In genomic region chr6:160520043-160520904, GRCh38 we compare ENCODE assay signal across 1 cellular context.
TF ChIP-seq lines count a peak whose summit lies in the region.

No MANE protein-coding gene starts in this region.

TF ChIP-seq in HepG2, 621 proteins besides CTCF, POLR2A, EP300 and RAD21 (continued from another document and continues in another):
- TF ChIP-seq, protein P1, sequence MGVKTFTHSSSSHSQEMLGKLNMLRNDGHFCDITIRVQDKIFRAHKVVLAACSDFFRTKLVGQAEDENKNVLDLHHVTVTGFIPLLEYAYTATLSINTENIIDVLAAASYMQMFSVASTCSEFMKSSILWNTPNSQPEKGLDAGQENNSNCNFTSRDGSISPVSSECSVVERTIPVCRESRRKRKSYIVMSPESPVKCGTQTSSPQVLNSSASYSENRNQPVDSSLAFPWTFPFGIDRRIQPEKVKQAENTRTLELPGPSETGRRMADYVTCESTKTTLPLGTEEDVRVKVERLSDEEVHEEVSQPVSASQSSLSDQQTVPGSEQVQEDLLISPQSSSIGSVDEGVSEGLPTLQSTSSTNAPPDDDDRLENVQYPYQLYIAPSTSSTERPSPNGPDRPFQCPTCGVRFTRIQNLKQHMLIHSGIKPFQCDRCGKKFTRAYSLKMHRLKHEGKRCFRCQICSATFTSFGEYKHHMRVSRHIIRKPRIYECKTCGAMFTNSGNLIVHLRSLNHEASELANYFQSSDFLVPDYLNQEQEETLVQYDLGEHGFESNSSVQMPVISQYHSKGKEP (CRISPR knock-in tag; IDR thresholded peaks at IDR 0.05) = no peak
- TF ChIP-seq ADNP (CRISPR knock-in tag; IDR thresholded peaks at IDR 0.05) (no peak), JUND (CRISPR knock-in tag; IDR thresholded peaks at IDR 0.05) (no peak), ZNF724P (CRISPR knock-in tag; IDR thresholded peaks at IDR 0.05; ENCODE audit: borderline replicate concordance) (no peak; the same call in 1 of the 2 replicates), ARNTL (CRISPR knock-in tag; IDR thresholded peaks at IDR 0.05) (no peak; the same call in 1 of the 2 replicates), NR1H2 (CRISPR knock-in tag; IDR thresholded peaks at IDR 0.05; ENCODE audit: borderline replicate concordance, low read depth) (no peak), ZNF232 (CRISPR knock-in tag; IDR thresholded peaks at IDR 0.05; ENCODE audit: borderline replicate concordance) (0 out of 2 replicates have a peak, but pooled peaks have one; percentile 51), ZNF567 (CRISPR knock-in tag; IDR thresholded peaks at IDR 0.05; ENCODE audit: borderline replicate concordance) (no peak), KLF9 (CRISPR knock-in tag; IDR thresholded peaks at IDR 0.05; ENCODE audit: low read depth) (no peak), ZNF552 (CRISPR knock-in tag; IDR thresholded peaks at IDR 0.05; ENCODE audit: borderline replicate concordance) (no peak), ZNF468 (CRISPR knock-in tag; IDR thresholded peaks at IDR 0.05) (no peak), ARNT2 (CRISPR knock-in tag; IDR thresholded peaks at IDR 0.05; ENCODE audit: low read depth) (peak; percentile 68; the same call in 1 of the 2 replicates), ZNF549 (CRISPR knock-in tag; IDR thresholded peaks at IDR 0.05) (0 out of 2 replicates have a peak, but pooled peaks have one; percentile 31), CSRNP2 (CRISPR knock-in tag; conservative IDR thresholded peaks at IDR 0.05; ENCODE audit: low read depth) (peak; percentile 41; the same call in 1 of the 2 replicates), ZNF569 (CRISPR knock-in tag; IDR thresholded peaks at IDR 0.05; ENCODE audit: borderline replicate concordance) (no peak), EEA1 (CRISPR knock-in tag; IDR thresholded peaks at IDR 0.05; ENCODE audit: borderline replicate concordance) (no peak; the same call in 1 of the 2 replicates), ZNF557 (CRISPR knock-in tag; IDR thresholded peaks at IDR 0.05) (0 out of 2 replicates have a peak, but pooled peaks have one; percentile 56), SAP130 (CRISPR knock-in tag; IDR thresholded peaks at IDR 0.05; ENCODE audit: low read depth) (peak; percentile 22), ZNF451 (CRISPR knock-in tag; IDR thresholded peaks at IDR 0.05) (0 out of 2 replicates have a peak, but pooled peaks have one; percentile 49), STAT5B (CRISPR knock-in tag; IDR thresholded peaks at IDR 0.05) (no peak), ARNT (IDR thresholded peaks at IDR 0.05) (no peak), ZNF180 (CRISPR knock-in tag; IDR thresholded peaks at IDR 0.05; ENCODE audit: borderline replicate concordance, low read depth) (no peak), FOXO1 (CRISPR knock-in tag; IDR thresholded peaks at IDR 0.05) (peak; percentile 47; the same call in 1 of the 2 replicates), SIX4 (CRISPR knock-in tag; IDR thresholded peaks at IDR 0.05) (no peak), ZNF674 (CRISPR knock-in tag; IDR thresholded peaks at IDR 0.05; ENCODE audit: low read depth) (no peak), DRAP1 (CRISPR knock-in tag; IDR thresholded peaks at IDR 0.05) (no peak), RBAK (CRISPR knock-in tag; IDR thresholded peaks at IDR 0.05) (no peak), MTF2 (CRISPR knock-in tag; IDR thresholded peaks at IDR 0.05; ENCODE audit: borderline replicate concordance) (peak; percentile 71), PHF20 (CRISPR knock-in tag; IDR thresholded peaks at IDR 0.05) (peak; percentile 48; the same call in 1 of the 2 replicates), ZSCAN20 (CRISPR knock-in tag; IDR thresholded peaks at IDR 0.05; ENCODE audit: borderline replicate concordance) (peak; percentile 90; the same call in 1 of the 2 replicates), RERE (CRISPR knock-in tag; IDR thresholded peaks at IDR 0.05; ENCODE audit: low read depth) (no peak), SRF (IDR thresholded peaks at IDR 0.05; ENCODE audit: low read depth, low read length) (no peak), ZNF773 (CRISPR knock-in tag; IDR thresholded peaks at IDR 0.05; ENCODE audit: borderline replicate concordance) (0 out of 2 replicates have a peak, but pooled peaks have one; percentile 51), ZFP36 (IDR thresholded peaks at IDR 0.05; ENCODE audit: borderline replicate concordance, low read depth, low read length, partially characterized antibody) (no peak), PAWR (CRISPR knock-in tag; IDR thresholded peaks at IDR 0.05; ENCODE audit: borderline replicate concordance) (no peak), ZSCAN30 (CRISPR knock-in tag; IDR thresholded peaks at IDR 0.05) (no peak), LBX2 (CRISPR knock-in tag; IDR thresholded peaks at IDR 0.05; ENCODE audit: borderline replicate concordance) (peak; percentile 37; the same call in 1 of the 2 replicates), HNF4G (IDR thresholded peaks at IDR 0.05; ENCODE audit: borderline replicate concordance, low read depth, low read length) (no peak), HNF4G (CRISPR knock-in tag; IDR thresholded peaks at IDR 0.05; ENCODE audit: borderline replicate concordance, low read depth) (no peak), KAT8 (CRISPR knock-in tag; IDR thresholded peaks at IDR 0.05) (peak; percentile 55; the same call in 1 of the 2 replicates), SUZ12 (IDR thresholded peaks at IDR 0.05; ENCODE audit: low read depth, low read length) (0 out of 2 replicates have a peak, but pooled peaks have one; percentile 6), MZF1 (CRISPR knock-in tag; IDR thresholded peaks at IDR 0.05; ENCODE audit: borderline replicate concordance) (no peak), ZNF558 (CRISPR knock-in tag; IDR thresholded peaks at IDR 0.05; ENCODE audit: borderline replicate concordance) (no peak)
- TF ChIP-seq, protein P2, sequence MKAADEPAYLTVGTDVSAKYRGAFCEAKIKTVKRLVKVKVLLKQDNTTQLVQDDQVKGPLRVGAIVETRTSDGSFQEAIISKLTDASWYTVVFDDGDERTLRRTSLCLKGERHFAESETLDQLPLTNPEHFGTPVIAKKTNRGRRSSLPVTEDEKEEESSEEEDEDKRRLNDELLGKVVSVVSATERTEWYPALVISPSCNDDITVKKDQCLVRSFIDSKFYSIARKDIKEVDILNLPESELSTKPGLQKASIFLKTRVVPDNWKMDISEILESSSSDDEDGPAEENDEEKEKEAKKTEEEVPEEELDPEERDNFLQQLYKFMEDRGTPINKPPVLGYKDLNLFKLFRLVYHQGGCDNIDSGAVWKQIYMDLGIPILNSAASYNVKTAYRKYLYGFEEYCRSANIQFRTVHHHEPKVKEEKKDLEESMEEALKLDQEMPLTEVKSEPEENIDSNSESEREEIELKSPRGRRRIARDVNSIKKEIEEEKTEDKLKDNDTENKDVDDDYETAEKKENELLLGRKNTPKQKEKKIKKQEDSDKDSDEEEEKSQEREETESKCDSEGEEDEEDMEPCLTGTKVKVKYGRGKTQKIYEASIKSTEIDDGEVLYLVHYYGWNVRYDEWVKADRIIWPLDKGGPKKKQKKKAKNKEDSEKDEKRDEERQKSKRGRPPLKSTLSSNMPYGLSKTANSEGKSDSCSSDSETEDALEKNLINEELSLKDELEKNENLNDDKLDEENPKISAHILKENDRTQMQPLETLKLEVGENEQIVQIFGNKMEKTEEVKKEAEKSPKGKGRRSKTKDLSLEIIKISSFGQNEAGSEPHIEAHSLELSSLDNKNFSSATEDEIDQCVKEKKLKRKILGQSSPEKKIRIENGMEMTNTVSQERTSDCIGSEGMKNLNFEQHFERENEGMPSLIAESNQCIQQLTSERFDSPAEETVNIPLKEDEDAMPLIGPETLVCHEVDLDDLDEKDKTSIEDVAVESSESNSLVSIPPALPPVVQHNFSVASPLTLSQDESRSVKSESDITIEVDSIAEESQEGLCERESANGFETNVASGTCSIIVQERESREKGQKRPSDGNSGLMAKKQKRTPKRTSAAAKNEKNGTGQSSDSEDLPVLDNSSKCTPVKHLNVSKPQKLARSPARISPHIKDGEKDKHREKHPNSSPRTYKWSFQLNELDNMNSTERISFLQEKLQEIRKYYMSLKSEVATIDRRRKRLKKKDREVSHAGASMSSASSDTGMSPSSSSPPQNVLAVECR (CRISPR knock-in tag; IDR thresholded peaks at IDR 0.05; ENCODE audit: borderline replicate concordance) = peak; percentile 61; the same call in 1 of the 2 replicates
- TF ChIP-seq, protein P3, sequence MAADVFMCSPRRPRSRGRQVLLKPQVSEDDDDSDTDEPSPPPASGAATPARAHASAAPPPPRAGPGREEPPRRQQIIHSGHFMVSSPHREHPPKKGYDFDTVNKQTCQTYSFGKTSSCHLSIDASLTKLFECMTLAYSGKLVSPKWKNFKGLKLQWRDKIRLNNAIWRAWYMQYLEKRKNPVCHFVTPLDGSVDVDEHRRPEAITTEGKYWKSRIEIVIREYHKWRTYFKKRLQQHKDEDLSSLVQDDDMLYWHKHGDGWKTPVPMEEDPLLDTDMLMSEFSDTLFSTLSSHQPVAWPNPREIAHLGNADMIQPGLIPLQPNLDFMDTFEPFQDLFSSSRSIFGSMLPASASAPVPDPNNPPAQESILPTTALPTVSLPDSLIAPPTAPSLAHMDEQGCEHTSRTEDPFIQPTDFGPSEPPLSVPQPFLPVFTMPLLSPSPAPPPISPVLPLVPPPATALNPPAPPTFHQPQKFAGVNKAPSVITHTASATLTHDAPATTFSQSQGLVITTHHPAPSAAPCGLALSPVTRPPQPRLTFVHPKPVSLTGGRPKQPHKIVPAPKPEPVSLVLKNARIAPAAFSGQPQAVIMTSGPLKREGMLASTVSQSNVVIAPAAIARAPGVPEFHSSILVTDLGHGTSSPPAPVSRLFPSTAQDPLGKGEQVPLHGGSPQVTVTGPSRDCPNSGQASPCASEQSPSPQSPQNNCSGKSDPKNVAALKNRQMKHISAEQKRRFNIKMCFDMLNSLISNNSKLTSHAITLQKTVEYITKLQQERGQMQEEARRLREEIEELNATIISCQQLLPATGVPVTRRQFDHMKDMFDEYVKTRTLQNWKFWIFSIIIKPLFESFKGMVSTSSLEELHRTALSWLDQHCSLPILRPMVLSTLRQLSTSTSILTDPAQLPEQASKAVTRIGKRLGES (CRISPR knock-in tag; IDR thresholded peaks at IDR 0.05; ENCODE audit: borderline replicate concordance) = no peak
- TF ChIP-seq, protein P4, sequence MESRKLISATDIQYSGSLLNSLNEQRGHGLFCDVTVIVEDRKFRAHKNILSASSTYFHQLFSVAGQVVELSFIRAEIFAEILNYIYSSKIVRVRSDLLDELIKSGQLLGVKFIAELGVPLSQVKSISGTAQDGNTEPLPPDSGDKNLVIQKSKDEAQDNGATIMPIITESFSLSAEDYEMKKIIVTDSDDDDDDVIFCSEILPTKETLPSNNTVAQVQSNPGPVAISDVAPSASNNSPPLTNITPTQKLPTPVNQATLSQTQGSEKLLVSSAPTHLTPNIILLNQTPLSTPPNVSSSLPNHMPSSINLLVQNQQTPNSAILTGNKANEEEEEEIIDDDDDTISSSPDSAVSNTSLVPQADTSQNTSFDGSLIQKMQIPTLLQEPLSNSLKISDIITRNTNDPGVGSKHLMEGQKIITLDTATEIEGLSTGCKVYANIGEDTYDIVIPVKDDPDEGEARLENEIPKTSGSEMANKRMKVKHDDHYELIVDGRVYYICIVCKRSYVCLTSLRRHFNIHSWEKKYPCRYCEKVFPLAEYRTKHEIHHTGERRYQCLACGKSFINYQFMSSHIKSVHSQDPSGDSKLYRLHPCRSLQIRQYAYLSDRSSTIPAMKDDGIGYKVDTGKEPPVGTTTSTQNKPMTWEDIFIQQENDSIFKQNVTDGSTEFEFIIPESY (CRISPR knock-in tag; IDR thresholded peaks at IDR 0.05) = no peak
